In the genomic region with DNA sequence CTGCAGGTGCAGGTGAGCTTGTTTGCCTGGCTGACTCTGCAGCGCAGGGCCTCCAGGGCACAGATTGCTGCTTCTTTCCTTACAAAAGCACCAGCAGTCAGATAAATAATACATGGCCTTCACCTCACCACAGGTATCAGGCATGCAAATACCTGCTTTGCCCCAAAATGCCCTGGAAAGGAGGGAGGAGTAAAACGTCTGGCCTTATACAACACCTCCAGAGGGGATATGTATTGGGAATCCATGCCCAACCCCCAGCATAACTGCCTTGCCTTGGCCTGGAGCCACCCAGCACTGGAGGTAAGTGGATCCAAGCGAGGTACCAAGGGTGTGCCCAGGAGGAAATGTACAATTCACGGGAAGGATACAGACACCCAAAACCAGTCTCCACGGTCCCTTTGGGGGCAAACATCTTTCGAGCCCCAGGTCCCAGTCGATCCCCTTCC, we compare ENCODE assay signal across 8 cellular contexts. TPM values are rescaled to one million over a fixed set of nuclear protein-coding genes. Genes with fewer than 3 reads are reported as not detected.
DNase-seq lines count a peak whose midpoint lies in the region; ATAC-seq and TF ChIP-seq lines count a peak whose summit lies in the region.

No MANE protein-coding gene starts in this region.

- peaks cover 34% of the 10 kb centered on the region for H3K4me1 ChIP-seq in mononuclear cell (ENCODE audit: insufficient read depth, low read length)

- H3K9me3 Mint-ChIP-seq in T-helper 1 cell treated with Interleukin-12 subunit alpha and Interleukin-12 subunit beta and Interleukin-4 antibody, amounts not matched to agents 30 μg/mL and 1 μg/mL, for 36 hours: no peaks in the 10 kb centered on the region

- peak overlapping the region; percentile 93 to 96 for H3K27ac ChIP-seq in coronary artery

- H3K27me3 ChIP-seq in mononuclear cell (ENCODE audit: insufficient read depth, low read length): no peaks in the 10 kb centered on the region

- H3K4me1 Mint-ChIP-seq in T-helper 1 cell treated with Interleukin-12 subunit alpha and Interleukin-12 subunit beta and Interleukin-4 antibody, amounts not matched to agents 30 μg/mL and 1 μg/mL, for 36 hours (ENCODE audit: low read depth): peaks cover 44% of the 10 kb centered on the region

- no peak for TF ChIP-seq CTCF in coronary artery (IDR thresholded peaks at IDR 0.05)

- H3K9me3 ChIP-seq in mononuclear cell (ENCODE audit: low read depth, low read length): no peaks in the 10 kb centered on the region

- DNase-seq in T-helper 1 cell (no peak), NCI-H69 (lab: John Stamatoyannopoulos, UW) (peak; percentile 98), coronary artery (ENCODE audit: low spot score) (no peak), SKM-1 treated with dmso at 0.1 percent for 144 hours (lab: John Stamatoyannopoulos, UW; ENCODE audit: unreplicated experiment) (no peak)
- no peak for DNase-seq in stimulated activated naive CD4-positive, alpha-beta T cell treated with Interleukin-2 at 50 U/mL for 16 hours (lab: John Stamatoyannopoulos, UW)

- peak overlapping the region; percentile 86 for H3K4me3 Mint-ChIP-seq in T-helper 1 cell treated with Interleukin-12 subunit alpha and Interleukin-12 subunit beta and Interleukin-4 antibody, amounts not matched to agents 30 μg/mL and 1 μg/mL, for 36 hours

- H3K4me3 ChIP-seq in coronary artery (peak overlapping the region; percentile 95), mononuclear cell (ENCODE audit: low read length) (peak overlapping the region; percentile 80)

- peak overlapping the region; percentile 69 for H3K27ac Mint-ChIP-seq in T-helper 1 cell treated with Interleukin-12 subunit alpha and Interleukin-12 subunit beta and Interleukin-4 antibody, amounts not matched to agents 30 μg/mL and 1 μg/mL, for 36 hours

- no peak for ATAC-seq in HG03460 (IDR thresholded peaks at IDR 0.05; ENCODE audit: unreplicated experiment)

- H3K36me3 Mint-ChIP-seq in T-helper 1 cell treated with Interleukin-12 subunit alpha and Interleukin-12 subunit beta and Interleukin-4 antibody, amounts not matched to agents 30 μg/mL and 1 μg/mL, for 36 hours (ENCODE audit: low read depth): no peaks in the 10 kb centered on the region

- H3K27me3 Mint-ChIP-seq in T-helper 1 cell treated with Interleukin-12 subunit alpha and Interleukin-12 subunit beta and Interleukin-4 antibody, amounts not matched to agents 30 μg/mL and 1 μg/mL, for 36 hours (ENCODE audit: low read depth): no peaks in the 10 kb centered on the region

RNA-seq across cellular contexts. Expression of a gene that starts 0.9 kb away (rescaled TPM):
- 14.3 TPM for total RNA-seq in mononuclear cell

RNA-seq across cellular contexts. Expression of a gene that starts 45.3 kb away (rescaled TPM):
- total RNA-seq in mononuclear cell: 69.1 TPM
